In the genomic region with DNA sequence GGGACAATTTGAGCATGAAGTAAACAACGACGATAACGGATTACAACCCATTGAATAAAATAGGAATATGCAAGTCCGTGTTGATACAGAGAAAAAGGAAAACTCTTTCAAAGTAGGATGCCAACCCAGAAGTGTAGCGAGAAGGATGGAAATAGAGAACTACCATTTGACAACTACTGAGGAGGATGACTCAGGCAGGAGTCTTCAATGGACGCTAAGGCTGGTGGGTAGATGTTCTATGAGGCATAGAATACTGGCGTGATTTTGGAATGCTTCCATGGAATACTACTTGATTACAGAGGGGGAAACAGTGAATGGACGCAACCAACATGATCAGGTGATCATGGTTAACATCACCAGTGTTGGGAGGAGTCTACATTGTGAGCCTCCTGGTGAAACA, we compare ENCODE assay signal across 13 cellular contexts. TPM values are rescaled to one million over a fixed set of nuclear protein-coding genes. Genes with fewer than 3 reads are reported as not detected.
DNase-seq lines count a peak whose midpoint lies in the region; ATAC-seq and TF ChIP-seq lines count a peak whose summit lies in the region.
"Had no signal": no experiment of that assay in that cellular context is flagged by ENCODE, and none has a peak within 500 bp of the region (broad histone marks: within the 10 kb centered on the region; RNA-seq: fewer than 3 reads in every experiment).

No MANE protein-coding gene starts in this region.

- TF ChIP-seq CTCF in nephron (IDR thresholded peaks at IDR 0.05; ENCODE audit: unreplicated experiment in 3 of 3): no peak
- no peak for TF ChIP-seq CTCF in spleen (IDR thresholded peaks at IDR 0.05 in 8 of 11, conservative IDR thresholded peaks at IDR 0.05 in 3 of 11)

- intact Hi-C loops in spleen (cut with DNase I; ENCODE audit: low total_unique reads): no loop called here

- in situ Hi-C loops in G401 (cut with HindIII; ENCODE audit: low sequenced_read_pairs): no loop called here

- H3K4me1 ChIP-seq in spleen: peaks cover 0 to 18% (median 14%) of the 10 kb centered on the region in 6 donors

- H3K4me1 Mint-ChIP-seq in T-helper 17 cell: peaks cover 14% of the 10 kb centered on the region
- H3K4me1 Mint-ChIP-seq in nephron: peaks cover 6% of the 10 kb centered on the region

- peaks cover 0 to 7% (median under 1%) of the 10 kb centered on the region in 6 donors for H3K36me3 ChIP-seq in spleen

- H3K9me3 ChIP-seq in T-helper 17 cell (ENCODE audit: control insufficient read depth, low read length, poor library complexity, severe bottlenecking): no peaks in the 10 kb centered on the region
- peaks cover 0 to 4% (median 0%) of the 10 kb centered on the region in 8 donors for H3K9me3 ChIP-seq in spleen

- no peak for ATAC-seq in T-helper 17 cell
- ATAC-seq in GM19463 (IDR thresholded peaks at IDR 0.05; ENCODE audit: unreplicated experiment): no peak

- H3K27ac Mint-ChIP-seq in T-helper 17 cell (peak overlapping the region; percentile 99), nephron (no peak overlapping the region)
- H3K27ac Mint-ChIP-seq: activated CD4-positive, alpha-beta memory T cell treated with anti-CD3 and anti-CD28 coated beads for 36 hours had no signal

- H3K4me3 ChIP-seq in spleen: no peak overlapping the region

- peak; percentile 42 for DNase-seq in DMS79 (lab: John Stamatoyannopoulos, UW)
- DNase-seq in LoVo (ENCODE audit: low spot score): peak; percentile 6
- DNase-seq in T-helper 17 cell: no peak
- no peak for DNase-seq in G401 (ENCODE audit: low spot score)
- DNase-seq in T-helper 1 cell: no peak
- no peak for DNase-seq in spleen
- DNase-seq: activated CD4-positive, alpha-beta memory T cell treated with anti-CD3 and anti-CD28 coated beads for 36 hours; activated naive CD4-positive, alpha-beta T cell treated with Interleukin-2 at 50 U/mL for 16 hours; NCI-H1436 treated with DMSO at 0.1 percent for 48 hours; right cardiac atrium; T-cell had no signal

- H3K27me3 ChIP-seq in spleen (replicated peaks in 1 of 7): no peaks in the 10 kb centered on the region

- H3K27me3 Mint-ChIP-seq in T-helper 17 cell (peaks cover 7% of the 10 kb centered on the region), nephron (ENCODE audit: low read depth) (peaks cover 23% of the 10 kb centered on the region)
- H3K27me3 Mint-ChIP-seq: activated CD4-positive, alpha-beta memory T cell treated with anti-CD3 and anti-CD28 coated beads for 36 hours; T-cell had no signal

- no peak overlapping the region for H3K27ac ChIP-seq in spleen

- H3K4me3 Mint-ChIP-seq in T-helper 17 cell: peak overlapping the region; percentile 15
- H3K4me3 Mint-ChIP-seq in nephron: peak overlapping the region; percentile 14 to 98 (median 94)

- 85 to 90% (median 86%) methylated on average over 8 of the region's 8 CpGs for WGBS in spleen, 5 donors

- peaks cover 12% of the 10 kb centered on the region for H3K9me3 Mint-ChIP-seq in nephron
- H3K9me3 Mint-ChIP-seq: activated CD4-positive, alpha-beta memory T cell treated with anti-CD3 and anti-CD28 coated beads for 36 hours had no signal

- H3K36me3 Mint-ChIP-seq in T-helper 17 cell (ENCODE audit: low read depth) (no peaks in the 10 kb centered on the region), nephron (ENCODE audit: low read depth) (peaks cover 10% of the 10 kb centered on the region)

- TF ChIP-seq POLR2A in spleen (IDR thresholded peaks at IDR 0.05): no peak

RNA-seq across cellular contexts. Expression of a gene that starts 0.8 kb away (rescaled TPM):
- total RNA-seq in T-helper 17 cell (1 to 10 TPM; 2.4 to 2.6 TPM), spleen (1 to 10 TPM; 1.3 to 5.0 (median 2.9) TPM)
- 0.78 and 2.0 TPM in 2 replicates for total RNA-seq in G401 (2014; rRNA removed; shearing (Covaris generic))
- 1 to 10 TPM; 2.3 to 5.7 (median 3.1) TPM for polyA plus RNA-seq in spleen

RNA-seq across cellular contexts. Expression of a gene that starts 54.4 kb away (rescaled TPM):
- total RNA-seq in T-helper 17 cell (100 to 1,000 TPM in 1 of 2 donors, 10 to 100 TPM in 1; 94.9 to 117 TPM), spleen (100 to 1,000 TPM in 3 of 7 donors, 10 to 100 TPM in 4; 87.8 to 118 (median 97.9) TPM)
- 62.3 and 64.0 TPM in 2 replicates for total RNA-seq in G401 (2014; rRNA removed; shearing (Covaris generic))
- 10 to 100 TPM; 40.1 to 57.3 (median 46.4) TPM for polyA plus RNA-seq in spleen

Comparison
In these comparisons a context has a peak if more than half of its experiments do, and no peak if none do; other contexts are left out.
1. DNase-seq: peak in DMS79 (single experiment) and LoVo (single experiment); none in T-helper 17 cell (0 of 3), G401 (single experiment), T-helper 1 cell (0 of 5) and spleen (single experiment).